8 cellular contexts compared by ENCODE assay signal in genomic region chr1:202105571-202106339, GRCh38.
DNase-seq lines count a peak whose midpoint lies in the region; ATAC-seq, FAIRE-seq and TF ChIP-seq lines count a peak whose summit lies in the region.

No MANE protein-coding gene starts in this region.

- 0 out of 2 replicates have a peak, but pooled peaks have one; percentile 16 for TF ChIP-seq POLR2A in H54 (IDR thresholded peaks at IDR 0.05; ENCODE audit: low read depth, low read length)

- TF ChIP-seq CTCF in choroid plexus epithelial cell (conservative IDR thresholded peaks at IDR 0.05; ENCODE audit: low read depth, low read length) (no peak), nephron (IDR thresholded peaks at IDR 0.05; ENCODE audit: unreplicated experiment in 3 of 3) (no peak)

- peak; percentile 33 for FAIRE-seq in H54 (lab: Jason Lieb, UNC)

- H3K4me3 ChIP-seq in choroid plexus epithelial cell (ENCODE audit: low read depth, low read length): no peak overlapping the region

- DNase-seq in H54 (ENCODE audit: insufficient read length, low spot score) (peak; percentile 72), NCI-H510A treated with DMSO at 0.1 percent for 48 hours (lab: John Stamatoyannopoulos, UW) (peak; percentile 92), choroid plexus epithelial cell (ENCODE audit: low read depth) (peak; percentile 67), SKM-1 treated with dmso at 0.1 percent for 144 hours (lab: John Stamatoyannopoulos, UW; ENCODE audit: unreplicated experiment) (no peak), amniotic stem cell (lab: John Stamatoyannopoulos, UW) (no peak), 8988T (no peak)

- H3K4me3 Mint-ChIP-seq in nephron: no peak overlapping the region

- H3K27me3 Mint-ChIP-seq in nephron (ENCODE audit: low read depth): no peaks in the 10 kb centered on the region

- no peaks in the 10 kb centered on the region for H3K9me3 Mint-ChIP-seq in nephron

- H3K4me1 Mint-ChIP-seq in nephron: peaks cover 13% of the 10 kb centered on the region

- no peaks in the 10 kb centered on the region for H3K36me3 Mint-ChIP-seq in nephron (ENCODE audit: low read depth)

- ATAC-seq in GM21367 (IDR thresholded peaks at IDR 0.05; ENCODE audit: unreplicated experiment): no peak

- H3K27ac Mint-ChIP-seq in nephron: peak overlapping the region; percentile 25 to 68 (median 32)

Comparison
In these comparisons a context has a peak if more than half of its experiments do, and no peak if none do; other contexts are left out.
1. DNase-seq: peak in H54 (single experiment), NCI-H510A treated with DMSO at 0.1 percent for 48 hours (single experiment) and choroid plexus epithelial cell (single experiment); none in SKM-1 treated with dmso at 0.1 percent for 144 hours (single experiment), amniotic stem cell (single experiment) and 8988T (single experiment).